Comparison of ENCODE assay signal across 1 cellular context in genomic region chr16:71961066-71962039, GRCh38.
TF ChIP-seq lines count a peak whose summit lies in the region.

No MANE protein-coding gene starts in this region.

TF ChIP-seq in HepG2, 621 proteins besides CTCF, POLR2A, EP300 and RAD21 (continued from another document and continues in another):
- no peak for TF ChIP-seq ZFAT (CRISPR knock-in tag; conservative IDR thresholded peaks at IDR 0.05)
- no peak for TF ChIP-seq ZNF607 (CRISPR knock-in tag; IDR thresholded peaks at IDR 0.05; ENCODE audit: borderline replicate concordance)
- no peak for TF ChIP-seq ATF5 (CRISPR knock-in tag; IDR thresholded peaks at IDR 0.05; ENCODE audit: low read depth)
- no peak for TF ChIP-seq ZNF749 (CRISPR knock-in tag; IDR thresholded peaks at IDR 0.05; ENCODE audit: borderline replicate concordance)
- TF ChIP-seq ZNF883 (CRISPR knock-in tag; IDR thresholded peaks at IDR 0.05; ENCODE audit: not compliant biosample characterization), result no peak
- no peak for TF ChIP-seq IKZF4 (CRISPR knock-in tag; IDR thresholded peaks at IDR 0.05; ENCODE audit: borderline replicate concordance, low read depth, not compliant biosample characterization)
- no peak for TF ChIP-seq BCLAF1 (IDR thresholded peaks at IDR 0.05)
- peak; percentile 42; the same call in 1 of the 2 replicates for TF ChIP-seq SRF (IDR thresholded peaks at IDR 0.05; ENCODE audit: low read depth, low read length)
- no peak for TF ChIP-seq SRSF4 (IDR thresholded peaks at IDR 0.05; ENCODE audit: low read depth, low read length, poor library complexity, severe bottlenecking)
- no peak for TF ChIP-seq ZNF704 (CRISPR knock-in tag; IDR thresholded peaks at IDR 0.05; ENCODE audit: borderline replicate concordance)
- TF ChIP-seq ZSCAN5A (CRISPR knock-in tag; IDR thresholded peaks at IDR 0.05; ENCODE audit: borderline replicate concordance), result peak; percentile 52; the same call in 1 of the 2 replicates
- TF ChIP-seq PAXIP1 (CRISPR knock-in tag; conservative IDR thresholded peaks at IDR 0.05), result 0 out of 2 replicates have a peak, but pooled peaks have one; percentile 23
- TF ChIP-seq KAT8 (CRISPR knock-in tag; IDR thresholded peaks at IDR 0.05), result peak; percentile 47; the same call in 1 of the 2 replicates
- TF ChIP-seq SMYD3 (CRISPR knock-in tag; IDR thresholded peaks at IDR 0.05), result peak; percentile 48; the same call in 1 of the 2 replicates
- no peak for TF ChIP-seq NBN (conservative IDR thresholded peaks at IDR 0.05)
- no peak for TF ChIP-seq FOXK2 (IDR thresholded peaks at IDR 0.05)
- no peak for TF ChIP-seq PHF5A (CRISPR knock-in tag; IDR thresholded peaks at IDR 0.05; ENCODE audit: low read depth, unreplicated experiment)
- TF ChIP-seq ZNF552 (CRISPR knock-in tag; IDR thresholded peaks at IDR 0.05; ENCODE audit: borderline replicate concordance), result 0 out of 2 replicates have a peak, but pooled peaks have one; percentile 15
- TF ChIP-seq HMGA1 (CRISPR knock-in tag; conservative IDR thresholded peaks at IDR 0.05), result no peak
- peak; percentile 74; the same call in 1 of the 2 replicates for TF ChIP-seq ZNF580 (CRISPR knock-in tag; IDR thresholded peaks at IDR 0.05; ENCODE audit: borderline replicate concordance, low read depth)
- no peak for TF ChIP-seq ZNF143 (CRISPR knock-in tag; IDR thresholded peaks at IDR 0.05)
- no peak for TF ChIP-seq PAF1 (CRISPR knock-in tag; IDR thresholded peaks at IDR 0.05)
- TF ChIP-seq ZNF816 (CRISPR knock-in tag; IDR thresholded peaks at IDR 0.05; ENCODE audit: borderline replicate concordance), result no peak
- TF ChIP-seq ZNF776 (CRISPR knock-in tag; IDR thresholded peaks at IDR 0.05), result no peak
- TF ChIP-seq ZNF513 (CRISPR knock-in tag; conservative IDR thresholded peaks at IDR 0.05), result no peak
- no peak for TF ChIP-seq ZNF740 (CRISPR knock-in tag; IDR thresholded peaks at IDR 0.05)
- TF ChIP-seq ZBTB34 (CRISPR knock-in tag; IDR thresholded peaks at IDR 0.05), result no peak
- no peak for TF ChIP-seq TBP (CRISPR knock-in tag; IDR thresholded peaks at IDR 0.05)
- TF ChIP-seq PRDM10 (CRISPR knock-in tag; IDR thresholded peaks at IDR 0.05; ENCODE audit: low read depth), result no peak
- no peak for TF ChIP-seq NR0B2 (CRISPR knock-in tag; IDR thresholded peaks at IDR 0.05)
- no peak for TF ChIP-seq ZBTB1 (CRISPR knock-in tag; IDR thresholded peaks at IDR 0.05; ENCODE audit: borderline replicate concordance)
- TF ChIP-seq ZNF44 (CRISPR knock-in tag; IDR thresholded peaks at IDR 0.05), result no peak
- no peak for TF ChIP-seq ELF4 (CRISPR knock-in tag; IDR thresholded peaks at IDR 0.05; ENCODE audit: borderline replicate concordance)
- no peak for TF ChIP-seq ZBTB49 (CRISPR knock-in tag; IDR thresholded peaks at IDR 0.05; ENCODE audit: borderline replicate concordance)
- no peak for TF ChIP-seq FOXA1 (IDR thresholded peaks at IDR 0.05)
- TF ChIP-seq FOXA1 (CRISPR knock-in tag; IDR thresholded peaks at IDR 0.05), result peak; percentile 91
- no peak for TF ChIP-seq ZNF790 (CRISPR knock-in tag; IDR thresholded peaks at IDR 0.05; ENCODE audit: borderline replicate concordance)
- peak; percentile 63; the same call in 1 of the 2 replicates for TF ChIP-seq GATAD2A (CRISPR knock-in tag; IDR thresholded peaks at IDR 0.05)
